6 cellular contexts compared by ENCODE assay signal in genomic region chr2:85560403-85560726, GRCh38. TPM values are rescaled to one million over a fixed set of nuclear protein-coding genes. Genes with fewer than 3 reads are reported as not detected.
DNase-seq lines count a peak whose midpoint lies in the region; ATAC-seq and TF ChIP-seq lines count a peak whose summit lies in the region.
"Not testable (repeated sequence)": the region's sequence is repeated elsewhere in the genome, so short reads cannot be mapped to it uniquely, and the experiment has no call there.

No MANE protein-coding gene starts in this region.

- not testable (repeated sequence) for H3K4me1 ChIP-seq in SJCRH30
- peaks cover 9 to 22% of the 10 kb centered on the region in 2 donors for H3K4me1 ChIP-seq in thoracic aorta (ENCODE audit: control insufficient read depth in 1 of 2, low read depth in 2 of 2)

- POLR2A ChIA-PET in naive thymus-derived CD8-positive, alpha-beta T cell (lab: Charles Lee): interaction anchor here (0.8 to 14.9 kb wide), 13 partner anchors 17 to 233 kb away, joined by 3 to 144 read pairs (median 7); partner anchors contain the start of genes C2orf68, MAT2A, RNF181 and SH2D6

- H3K27ac ChIP-seq in SJCRH30, thoracic aorta: not testable (repeated sequence)

- not testable (repeated sequence) for TF ChIP-seq CTCF in astrocyte of the cerebellum (IDR thresholded peaks at IDR 0.05; ENCODE audit: low read depth, low read length, missing control alignments); foreskin fibroblast (IDR thresholded peaks at IDR 0.05; ENCODE audit: low read depth, low read length); thoracic aorta (IDR thresholded peaks at IDR 0.05)

- H3K27me3 ChIP-seq in SJCRH30; thoracic aorta (replicated peaks; ENCODE audit: insufficient read depth): not testable (repeated sequence)

- H3K27me3 Mint-ChIP-seq in naive thymus-derived CD8-positive, alpha-beta T cell: not testable (repeated sequence)

- H3K4me3 ChIP-seq in GM08714 (ENCODE audit: low read length) (peak overlapping the region; percentile 83), SJCRH30 (peak overlapping the region; percentile 73), astrocyte of the cerebellum (ENCODE audit: low read depth, low read length) (peak overlapping the region; percentile 89), foreskin fibroblast (ENCODE audit: low read depth in 1 of 2, low read length in 2 of 2) (peak overlapping the region; percentile 82 to 90), thoracic aorta (peak overlapping the region; percentile 98)

- DNase-seq in SJCRH30; astrocyte of the cerebellum (ENCODE audit: low read depth); foreskin fibroblast; naive thymus-derived CD8-positive, alpha-beta T cell; thoracic aorta (ENCODE audit: low spot score): not testable (repeated sequence)

- H3K4me3 Mint-ChIP-seq in naive thymus-derived CD8-positive, alpha-beta T cell: peak overlapping the region; percentile 91 to 99 (median 97)

- not testable (repeated sequence) for H3K9me3 Mint-ChIP-seq in naive thymus-derived CD8-positive, alpha-beta T cell

- H3K27ac Mint-ChIP-seq in naive thymus-derived CD8-positive, alpha-beta T cell: peak overlapping the region; percentile 72 to 99 (median 97)

- not testable (repeated sequence) for H3K9me3 ChIP-seq in SJCRH30 (replicated peaks); thoracic aorta

- in situ Hi-C loops in astrocyte of the cerebellum (cut with HindIII; ENCODE audit: low sequenced_read_pairs): not testable (repeated sequence)

- H3K36me3 Mint-ChIP-seq in naive thymus-derived CD8-positive, alpha-beta T cell: peaks cover 0 to 18% (median 0%) of the 10 kb centered on the region in 3 donors

- peaks cover 12% of the 10 kb centered on the region; the same call in 1 of the 2 replicates for H3K36me3 ChIP-seq in SJCRH30
- H3K36me3 ChIP-seq in thoracic aorta: not testable (repeated sequence)

- ATAC-seq in naive thymus-derived CD8-positive, alpha-beta T cell; thoracic aorta (ENCODE audit: insufficient number of reproducible peaks, low FRiP score, low read depth): not testable (repeated sequence)

- H3K4me1 Mint-ChIP-seq in naive thymus-derived CD8-positive, alpha-beta T cell: peaks cover 9 to 37% (median 33%) of the 10 kb centered on the region in 4 donors

RNA-seq across cellular contexts. Expression of gene GGCX, which starts 0.9 kb away (rescaled TPM):
- total RNA-seq in SJCRH30 (2014; rRNA removed; shearing (Covaris generic)): 37.0 and 38.9 TPM in 2 replicates
- total RNA-seq in naive thymus-derived CD8-positive, alpha-beta T cell: 10 to 100 TPM; 30.9 to 35.8 TPM
- polyA plus RNA-seq in naive thymus-derived CD8-positive, alpha-beta T cell: 10 to 100 TPM; 10.4 to 14.6 (median 14.0) TPM
- 10 to 100 TPM; 28.4 to 38.4 TPM for total RNA-seq in thoracic aorta

RNA-seq across cellular contexts. Expression of gene VAMP8, which starts 17.0 kb away (rescaled TPM):
- total RNA-seq in SJCRH30 (2014; rRNA removed; shearing (Covaris generic)): 51.3 and 54.7 TPM in 2 replicates
- 10 to 100 TPM; 71.4 to 73.9 TPM for total RNA-seq in naive thymus-derived CD8-positive, alpha-beta T cell
- 100 to 1,000 TPM; 321 to 405 (median 373) TPM for polyA plus RNA-seq in naive thymus-derived CD8-positive, alpha-beta T cell
- 10 to 100 TPM; 30.9 to 34.9 TPM for total RNA-seq in thoracic aorta

RNA-seq across cellular contexts. Expression of gene MAT2A, which starts 21.4 kb away (rescaled TPM):
- 218 and 291 TPM in 2 replicates for total RNA-seq in SJCRH30 (2014; rRNA removed; shearing (Covaris generic))
- total RNA-seq in naive thymus-derived CD8-positive, alpha-beta T cell: 100 to 1,000 TPM; 192 to 205 TPM
- polyA plus RNA-seq in naive thymus-derived CD8-positive, alpha-beta T cell: 100 to 1,000 TPM in 1 of 3 donors, 10 to 100 TPM in 2; 68.1 to 103 (median 73.0) TPM
- 100 to 1,000 TPM; 230 to 475 TPM for total RNA-seq in thoracic aorta

RNA-seq across cellular contexts. Expression of gene VAMP5, which starts 23.9 kb away (rescaled TPM):
- not detected in 2 replicates for total RNA-seq in SJCRH30 (2014; rRNA removed; shearing (Covaris generic))
- total RNA-seq in naive thymus-derived CD8-positive, alpha-beta T cell: 10 to 100 TPM; 24.6 to 24.7 TPM
- 100 to 1,000 TPM; 135 to 143 (median 139) TPM for polyA plus RNA-seq in naive thymus-derived CD8-positive, alpha-beta T cell
- 10 to 100 TPM; 27.1 to 42.8 TPM for total RNA-seq in thoracic aorta

RNA-seq across cellular contexts. Expression of gene RNF181, which starts 35.2 kb away (rescaled TPM):
- 91.1 and 111 TPM in 2 replicates for total RNA-seq in SJCRH30 (2014; rRNA removed; shearing (Covaris generic))
- total RNA-seq in naive thymus-derived CD8-positive, alpha-beta T cell: 10 to 100 TPM; 66.0 to 73.8 TPM
- polyA plus RNA-seq in naive thymus-derived CD8-positive, alpha-beta T cell: 100 to 1,000 TPM; 165 to 206 (median 173) TPM
- total RNA-seq in thoracic aorta: 100 to 1,000 TPM; 107 to 124 TPM
